In the genomic region with DNA sequence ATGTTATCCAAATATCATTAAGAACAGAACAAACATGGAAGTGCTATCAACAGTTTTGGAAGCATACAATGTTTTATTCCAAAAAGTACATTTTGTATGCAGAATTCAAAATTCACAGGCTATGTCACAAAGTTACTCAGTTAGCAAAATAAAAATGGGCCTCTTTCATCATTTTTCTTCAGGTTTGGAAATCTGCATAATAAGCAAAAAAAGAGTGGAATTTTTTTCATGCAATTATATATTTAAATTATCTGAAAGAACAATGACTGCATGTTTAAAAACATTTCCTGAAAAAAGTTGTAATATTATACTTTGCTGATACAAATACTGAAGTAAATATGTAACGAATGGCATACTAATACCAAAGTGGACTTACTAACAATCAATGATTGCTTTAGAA, we compare ENCODE assay signal across 9 cellular contexts.
"Had no signal": no experiment of that assay in that cellular context is flagged by ENCODE, and none has a peak within 500 bp of the region (broad histone marks: within the 10 kb centered on the region; RNA-seq: fewer than 3 reads in every experiment).

No MANE protein-coding gene starts in this region.

- H3K9ac ChIP-seq: KMS-11 had no signal

- H3K4me1 ChIP-seq: HAP-1 had no signal

- FAIRE-seq: HTR-8/SVneo had no signal

- H3K27ac ChIP-seq: KMS-11 had no signal

- ATAC-seq: GM23338, HCT116 had no signal

- H3K4me3 ChIP-seq: GM23338, HAP-1 had no signal

- H3K4me2 ChIP-seq: GM23338, KMS-11 had no signal

- H3K9me3 ChIP-seq: HAP-1 had no signal

- H3K36me3 ChIP-seq: HAP-1 had no signal

- H2AFZ ChIP-seq: GM23338 had no signal

- DNase-seq: H7, HFFc6, Karpas-422, KBM-7 had no signal
